ENCODE assay signal across 25 cellular contexts in genomic region chr9:27861887-27862286, GRCh38.
DNase-seq lines count a peak whose midpoint lies in the region; ATAC-seq, FAIRE-seq and TF ChIP-seq lines count a peak whose summit lies in the region.
"Had no signal": no experiment of that assay in that cellular context is flagged by ENCODE, and none has a peak within 500 bp of the region (broad histone marks: within the 10 kb centered on the region; RNA-seq: fewer than 3 reads in every experiment).

No MANE protein-coding gene starts in this region.

- no peaks in the 10 kb centered on the region for H3K9me2 ChIP-seq in MM.1S (replicated peaks; ENCODE audit: insufficient read depth, low read length)
- no peaks in the 10 kb centered on the region for H3K9me2 ChIP-seq in PC-3 (replicated peaks; ENCODE audit: low read length)

- no peak for ATAC-seq in GM21381 (IDR thresholded peaks at IDR 0.05; ENCODE audit: unreplicated experiment)
- no peak for ATAC-seq in PC-3
- ATAC-seq: activated CD4-positive, alpha-beta T cell treated with anti-CD3 and anti-CD28 coated beads for 36 hours; GM12878; HepG2; left ventricle myocardium superior had no signal

- peaks cover 35% of the 10 kb centered on the region for H3K4me1 ChIP-seq in MM.1S (ENCODE audit: low read length)
- H3K4me1 ChIP-seq in PC-3 (ENCODE audit: insufficient read depth, low read length): no peaks in the 10 kb centered on the region; the same call in none of the 2 replicates
- H3K4me1 ChIP-seq: adrenal gland, sigmoid colon had no signal

- POLR2A ChIA-PET in PC-3 (lab: Charles Lee; ENCODE audit: unreplicated experiment): no interaction called here

- intact Hi-C loops in PC-3 (cut with micrococcal nuclease): no loop called here

- TF ChIP-seq CTCF in D721Med (IDR thresholded peaks at IDR 0.05; ENCODE audit: insufficient read depth, missing control alignments) (no peak), MM.1S (IDR thresholded peaks at IDR 0.05; ENCODE audit: low read length) (no peak), choroid plexus epithelial cell (conservative IDR thresholded peaks at IDR 0.05; ENCODE audit: low read depth, low read length) (no peak), PC-3 (conservative IDR thresholded peaks at IDR 0.05; ENCODE audit: low read depth, low read length) (no peak)

- H3K4me3 ChIP-seq in MM.1S (ENCODE audit: low read length) (0 out of 2 replicates have a peak overlapping the region, but pooled peaks have one; percentile 5), choroid plexus epithelial cell (ENCODE audit: low read depth, low read length) (no peak overlapping the region), PC-3 (ENCODE audit: low read length) (no peak overlapping the region)
- H3K4me3 ChIP-seq: adrenal gland, GM12878, MG63, sigmoid colon, suprapubic skin had no signal

- H4K20me1 ChIP-seq in MM.1S (ENCODE audit: insufficient read depth, low read length): no peaks in the 10 kb centered on the region
- no peaks in the 10 kb centered on the region for H4K20me1 ChIP-seq in PC-3 (ENCODE audit: low read length)

- H3K36me3 ChIP-seq in MM.1S (replicated peaks; ENCODE audit: insufficient read depth, low read length): no peaks in the 10 kb centered on the region
- H3K36me3 ChIP-seq in PC-3 (ENCODE audit: low read depth, low read length): no peaks in the 10 kb centered on the region
- H3K36me3 ChIP-seq: adrenal gland, MG63, sigmoid colon, suprapubic skin had no signal

- no peak overlapping the region for H2AFZ ChIP-seq in MM.1S (ENCODE audit: low read length)
- no peak overlapping the region for H2AFZ ChIP-seq in PC-3 (ENCODE audit: low read length)

- H3K79me2 ChIP-seq in MM.1S (ENCODE audit: low read length) (no peaks in the 10 kb centered on the region), PC-3 (ENCODE audit: low read length) (no peaks in the 10 kb centered on the region)

- peak; percentile 58 for FAIRE-seq in D721Med (lab: Jason Lieb, UNC)
- FAIRE-seq: endothelial cell of umbilical vein, GM12878, HepG2, TTC549 had no signal

- CTCF ChIA-PET in PC-3 (lab: Charles Lee): no interaction called here

- BruUV-seq in PC-3 (replicated peaks; lab: Mats Ljungman, UMichigan): no TSS peak

- H3K9me3 ChIP-seq in MM.1S (replicated peaks; ENCODE audit: insufficient read depth, low read length) (no peaks in the 10 kb centered on the region), PC-3 (ENCODE audit: low read length) (no peaks in the 10 kb centered on the region)
- H3K9me3 ChIP-seq: adrenal gland, MG63, sigmoid colon, suprapubic skin had no signal

- H3K9ac ChIP-seq in MM.1S (ENCODE audit: low read length) (no peak overlapping the region), PC-3 (ENCODE audit: low read length) (no peak overlapping the region)

- DNase-seq in D721Med (ENCODE audit: insufficient read length, low spot score) (no peak), MM.1S (peak; percentile 88), choroid plexus epithelial cell (ENCODE audit: low read depth) (peak; percentile 55), renal cortical epithelial cell (ENCODE audit: low read depth) (peak; percentile 57), NCI-H1092 (lab: John Stamatoyannopoulos, UW) (no peak), PC-3 (no peak)
- no peak for DNase-seq in activated CD4-positive, CD25-positive, alpha-beta regulatory T cell (lab: John Stamatoyannopoulos, UW)
- DNase-seq: activated CD4-positive, alpha-beta T cell treated with anti-CD3 and anti-CD28 coated beads for 36 hours; activated CD8-positive, alpha-beta memory T cell treated with anti-CD3 and anti-CD28 coated beads for 24 hours; activated naive CD4-positive, alpha-beta T cell; activated T-cell treated with anti-CD3 and anti-CD28 coated beads, Interleukin-2, amount 50 U/mL, for 24 hours; adrenal gland; DMS79; left ventricle myocardium superior; MG63; NCI-H69; posterior cingulate gyrus; SHP77 treated with DMSO at 0.1 percent for 48 hours; sigmoid colon had no signal

- H3K4me2 ChIP-seq in MM.1S (ENCODE audit: low read depth, low read length) (peak overlapping the region; percentile 57), PC-3 (ENCODE audit: low read length) (no peak overlapping the region)

- H3K27me3 ChIP-seq in MM.1S (replicated peaks; ENCODE audit: insufficient read depth, low read length): no peaks in the 10 kb centered on the region
- H3K27me3 ChIP-seq in PC-3 (ENCODE audit: low read length): peaks cover 15% of the 10 kb centered on the region; the same call in 1 of the 2 replicates
- H3K27me3 ChIP-seq: adrenal gland, MG63, sigmoid colon, suprapubic skin had no signal

- H3F3A ChIP-seq in MM.1S (ENCODE audit: insufficient read depth, low read length): peaks cover 20% of the 10 kb centered on the region
- no peaks in the 10 kb centered on the region for H3F3A ChIP-seq in PC-3 (ENCODE audit: low read length, unreplicated experiment)

- H3K27ac ChIP-seq in MM.1S (ENCODE audit: low read length) (peak overlapping the region; percentile 32; the same call in 1 of the 2 replicates), PC-3 (ENCODE audit: low read length) (no peak overlapping the region)
- H3K27ac ChIP-seq: adrenal gland, sigmoid colon, suprapubic skin had no signal

Comparison
In these comparisons a context has a peak if more than half of its experiments do, and no peak if none do; other contexts are left out.
1. DNase-seq: peak in MM.1S (single experiment), choroid plexus epithelial cell (single experiment) and renal cortical epithelial cell (single experiment); none in D721Med (single experiment), activated CD4-positive, CD25-positive, alpha-beta regulatory T cell (0 of 4), NCI-H1092 (single experiment) and PC-3 (single experiment).